In the genomic region with DNA sequence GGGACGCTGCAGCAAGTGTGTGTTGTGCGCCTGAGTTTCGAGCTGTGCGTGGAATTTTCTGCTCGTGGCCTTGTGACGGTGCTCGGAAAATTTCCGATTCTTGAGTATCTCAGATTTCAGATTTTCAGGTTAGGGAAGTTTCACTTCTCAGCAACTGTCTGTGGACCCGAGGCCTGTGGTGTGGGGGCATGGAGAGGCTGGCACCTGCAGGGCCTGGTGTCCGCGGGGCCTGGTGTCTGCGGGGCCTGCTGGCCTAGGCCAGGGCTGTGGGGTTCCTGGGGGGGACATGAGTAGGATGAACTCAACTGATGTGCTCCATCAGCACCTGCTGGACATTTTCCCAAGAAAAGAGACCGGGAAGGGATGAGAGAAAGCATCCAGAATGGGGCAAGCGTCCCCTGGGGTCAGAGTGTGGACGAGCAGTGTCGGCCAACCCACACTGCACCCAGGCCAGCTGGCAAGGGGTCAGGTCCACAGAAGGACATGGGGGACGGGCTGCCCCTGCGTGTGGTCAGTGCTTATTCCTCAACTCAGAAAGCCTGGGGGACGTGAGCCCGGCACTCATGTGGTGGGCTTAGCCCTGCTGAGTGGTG, we compare ENCODE assay signal across 18 cellular contexts. TPM values are rescaled to one million over a fixed set of nuclear protein-coding genes. Genes with fewer than 3 reads are reported as not detected.
DNase-seq lines count a peak whose midpoint lies in the region; ATAC-seq, FAIRE-seq and TF ChIP-seq lines count a peak whose summit lies in the region.
"Had no signal": no experiment of that assay in that cellular context is flagged by ENCODE, and none has a peak within 500 bp of the region (broad histone marks: within the 10 kb centered on the region; RNA-seq: fewer than 3 reads in every experiment).

No MANE protein-coding gene starts in this region.

- TF ChIP-seq CTCF in PC-3 (conservative IDR thresholded peaks at IDR 0.05; ENCODE audit: low read depth, low read length) (no peak), H1 (IDR thresholded peaks at IDR 0.05; ENCODE audit: control extremely low read depth in 1 of 3, insufficient read depth in 1 of 3, low read depth in 1 of 3, low read length in 3 of 3) (no peak), lower lobe of right lung (IDR thresholded peaks at IDR 0.05) (no peak), transverse colon (IDR thresholded peaks at IDR 0.05) (no peak)

- intact Hi-C loops in PC-3 (cut with micrococcal nuclease) (loop anchor here (2.0 kb wide), 1 partner anchor 107 kb away; no protein-coding TSS in a partner anchor), lower lobe of right lung (cut with DNase I) (no loop called here), transverse colon (cut with DNase I; ENCODE audit: low total_unique reads) (no loop called here)

- CTCF ChIA-PET in PC-3 (lab: Charles Lee), result no interaction called here
- CTCF ChIA-PET in H1 (lab: Charles Lee; ENCODE audit: partially characterized antibody), result no interaction called here

- no peak for FAIRE-seq in H1 (lab: Jason Lieb, UNC)

- no peak overlapping the region for H2BK120ac ChIP-seq in H1 (replicated peaks; ENCODE audit: low read depth, low read length)

- ATAC-seq in PC-3, result no peak
- ATAC-seq in lower lobe of right lung, result peak; percentile 45 to 55
- ATAC-seq: CD8-positive, alpha-beta T cell had no signal

- TF ChIP-seq POLR2A in H1 (IDR thresholded peaks at IDR 0.05; ENCODE audit: control extremely low read depth in 1 of 2, low read depth in 2 of 2, low read length in 2 of 2) (no peak), transverse colon (IDR thresholded peaks at IDR 0.05) (no peak)

- no peak overlapping the region for H3K56ac ChIP-seq in H1 (replicated peaks; ENCODE audit: insufficient read length, low read depth, low read length)

- no peaks in the 10 kb centered on the region for H3K9me2 ChIP-seq in PC-3 (replicated peaks; ENCODE audit: low read length)

- no peaks in the 10 kb centered on the region for H4K20me1 ChIP-seq in PC-3 (ENCODE audit: low read length)
- H4K20me1 ChIP-seq in H1 (replicated peaks in 1 of 2; ENCODE audit: control insufficient read depth in 1 of 2, insufficient read depth in 2 of 2, low read length in 2 of 2), result no peaks in the 10 kb centered on the region

- H3K27me3 ChIP-seq in PC-3 (ENCODE audit: low read length) (no peaks in the 10 kb centered on the region), H1 (replicated peaks in 1 of 4; ENCODE audit: control insufficient read depth in 3 of 4, extremely low read depth in 1 of 4, insufficient read depth in 3 of 4, low read length in 3 of 4) (no peaks in the 10 kb centered on the region; a peak in 1 of 7 replicates), lower lobe of right lung (ENCODE audit: low read depth) (peaks cover 10% of the 10 kb centered on the region), transverse colon (no peaks in the 10 kb centered on the region)
- no peaks in the 10 kb centered on the region for H3K27me3 ChIP-seq in effector memory CD4-positive, alpha-beta T cell (replicated peaks; ENCODE audit: control insufficient read depth, insufficient read depth, low read length, poor library complexity, severe bottlenecking)

- H4K8ac ChIP-seq in H1 (ENCODE audit: extremely low read depth, insufficient read depth, low read length), result peak overlapping the region; percentile 51; the same call in 1 of the 2 replicates

- H4K5ac ChIP-seq in H1 (ENCODE audit: insufficient read length, low read depth, low read length), result no peak overlapping the region

- H3K79me2 ChIP-seq in PC-3 (ENCODE audit: low read length) (no peaks in the 10 kb centered on the region), H1 (ENCODE audit: control insufficient read depth in 1 of 2, insufficient read depth in 2 of 2, low read length in 2 of 2) (no peaks in the 10 kb centered on the region)

- H3K27ac ChIP-seq in PC-3 (ENCODE audit: low read length), result no peak overlapping the region
- no peak overlapping the region for H3K27ac ChIP-seq in H1 (ENCODE audit: low read depth, low read length)
- peak overlapping the region; percentile 61 for H3K27ac ChIP-seq in lower lobe of right lung
- H3K27ac ChIP-seq in transverse colon, result peak overlapping the region in 3 of 4 donors; percentile 50 to 61 (median 56)
- no peak overlapping the region for H3K27ac ChIP-seq in effector memory CD4-positive, alpha-beta T cell (ENCODE audit: insufficient read depth, low read length, poor library complexity, severe bottlenecking)
- H3K27ac ChIP-seq: SJCRH30 had no signal

- H3K9me3 ChIP-seq in PC-3 (ENCODE audit: low read length) (no peaks in the 10 kb centered on the region), H1 (ENCODE audit: insufficient read depth in 2 of 2, low read depth in 1 of 2, low read length in 1 of 2) (no peaks in the 10 kb centered on the region), lower lobe of right lung (no peaks in the 10 kb centered on the region), transverse colon (no peaks in the 10 kb centered on the region)
- no peaks in the 10 kb centered on the region for H3K9me3 ChIP-seq in effector memory CD4-positive, alpha-beta T cell (ENCODE audit: control insufficient read depth, low read length)
- H3K9me3 ChIP-seq: HAP-1, SJCRH30 had no signal

- H3K18ac ChIP-seq in H1 (ENCODE audit: extremely low read depth, low read length), result no peak overlapping the region

- no peak overlapping the region for H3K4ac ChIP-seq in H1 (replicated peaks; ENCODE audit: insufficient read length, low read depth, low read length)

- peaks cover 15% of the 10 kb centered on the region for H3K4me1 ChIP-seq in PC-3 (ENCODE audit: insufficient read depth, low read length)
- no peaks in the 10 kb centered on the region; a peak in 1 of 7 replicates for H3K4me1 ChIP-seq in H1 (replicated peaks in 1 of 4; ENCODE audit: control insufficient read depth in 3 of 4, insufficient read depth in 4 of 4, low read length in 3 of 4)
- H3K4me1 ChIP-seq in lower lobe of right lung, result peaks cover 7% of the 10 kb centered on the region
- peaks cover 0 to 13% (median 7%) of the 10 kb centered on the region in 4 donors for H3K4me1 ChIP-seq in transverse colon
- no peaks in the 10 kb centered on the region for H3K4me1 ChIP-seq in effector memory CD4-positive, alpha-beta T cell (ENCODE audit: control insufficient read depth, insufficient read depth, low read length, poor library complexity, severe bottlenecking)
- H3K4me1 ChIP-seq: HAP-1, SJCRH30 had no signal

- no peak overlapping the region for H3K14ac ChIP-seq in H1 (ENCODE audit: insufficient read length)

- in situ Hi-C loops in transverse colon (cut with MboI; ENCODE audit: low pct_ligation_motif_present in 1 of 4, low pct_unique_long_range_greater_than_20kb in 1 of 4, low sequenced_read_pairs in 3 of 4), result no loop called here

- no peak overlapping the region for H2BK12ac ChIP-seq in H1 (ENCODE audit: low read depth, low read length)

- DNase-seq in PC-3, result no peak
- no peak for DNase-seq in H1 (ENCODE audit: low read depth in 1 of 2, low spot score in 2 of 2)
- no peak for DNase-seq in lower lobe of right lung
- DNase-seq in transverse colon, result no peak
- no peak for DNase-seq in kidney glomerular epithelial cell (lab: John Stamatoyannopoulos, UW)
- no peak for DNase-seq in DMS153 (lab: John Stamatoyannopoulos, UW)
- DNase-seq in effector memory CD4-positive, alpha-beta T cell, result no peak
- DNase-seq: CD8-positive, alpha-beta T cell; NCI-H1417 treated with DMSO at 0.1 percent for 48 hours; NCI-H2029; NCI-H510A; NCI-H82; RPMI8226; SJCRH30 had no signal

- no peak for TF ChIP-seq RAD21 in H1 (IDR thresholded peaks at IDR 0.05 in 1 of 2, conservative IDR thresholded peaks at IDR 0.05 in 1 of 2; ENCODE audit: low read depth in 2 of 2, low read length in 2 of 2)

- H3K4me2 ChIP-seq in PC-3 (ENCODE audit: low read length), result peak overlapping the region; percentile 44
- no peak overlapping the region for H3K4me2 ChIP-seq in H1 (ENCODE audit: insufficient read depth in 1 of 2, low read depth in 2 of 2, low read length in 2 of 2)

- H4K91ac ChIP-seq in H1 (replicated peaks; ENCODE audit: insufficient read length, low read length), result no peak overlapping the region

- POLR2A ChIA-PET in PC-3 (lab: Charles Lee; ENCODE audit: unreplicated experiment), result no interaction called here
- POLR2A ChIA-PET in H1 (lab: Charles Lee; ENCODE audit: partially characterized antibody), result no interaction called here

- no peak overlapping the region for H3K4me3 ChIP-seq in PC-3 (ENCODE audit: low read length)
- no peak overlapping the region for H3K4me3 ChIP-seq in H1 (ENCODE audit: extremely low read depth in 1 of 4, insufficient read depth in 2 of 4, low read depth in 3 of 4, low read length in 4 of 4)
- H3K4me3 ChIP-seq in lower lobe of right lung, result no peak overlapping the region
- H3K4me3 ChIP-seq in transverse colon, result no peak overlapping the region
- no peak overlapping the region for H3K4me3 ChIP-seq in effector memory CD4-positive, alpha-beta T cell (ENCODE audit: insufficient read depth, low read depth, low read length, poor library complexity, severe bottlenecking)
- H3K4me3 ChIP-seq: HAP-1, SJCRH30 had no signal

- H3K36me3 ChIP-seq in PC-3 (ENCODE audit: low read depth, low read length) (no peaks in the 10 kb centered on the region), H1 (ENCODE audit: control insufficient read depth in 2 of 4, insufficient read depth in 4 of 4, low read length in 3 of 4) (no peaks in the 10 kb centered on the region), lower lobe of right lung (no peaks in the 10 kb centered on the region), transverse colon (no peaks in the 10 kb centered on the region)
- H3K36me3 ChIP-seq in effector memory CD4-positive, alpha-beta T cell (ENCODE audit: control insufficient read depth, insufficient read depth, low read length), result no peaks in the 10 kb centered on the region
- H3K36me3 ChIP-seq: HAP-1, SJCRH30 had no signal

- H2BK20ac ChIP-seq in H1 (ENCODE audit: low read length), result 0 out of 2 replicates have a peak overlapping the region, but pooled peaks have one; percentile 48

- no TSS peak for BruUV-seq in PC-3 (replicated peaks; lab: Mats Ljungman, UMichigan)

- no peak overlapping the region for H2BK5ac ChIP-seq in H1 (ENCODE audit: low read depth, low read length)

- H3K23me2 ChIP-seq in H1 (ENCODE audit: low read depth, low read length), result peaks cover 6% of the 10 kb centered on the region; the same call in 1 of the 2 replicates

- no peak overlapping the region for H2BK15ac ChIP-seq in H1 (ENCODE audit: low read length)

- no peak for TF ChIP-seq EP300 in H1 (IDR thresholded peaks at IDR 0.05; ENCODE audit: borderline replicate concordance in 1 of 2, low read depth in 2 of 2, low read length in 2 of 2)
- no peak for TF ChIP-seq EP300 in transverse colon (IDR thresholded peaks at IDR 0.05; ENCODE audit: low read depth)

- H3K23ac ChIP-seq in H1 (ENCODE audit: insufficient read length), result no peak overlapping the region

- H3K79me1 ChIP-seq in H1 (ENCODE audit: low read depth, low read length), result no peaks in the 10 kb centered on the region

- no peaks in the 10 kb centered on the region for H3F3A ChIP-seq in PC-3 (ENCODE audit: low read length, unreplicated experiment)

- H3K9ac ChIP-seq in PC-3 (ENCODE audit: low read length) (no peak overlapping the region), H1 (replicated peaks in 1 of 4; ENCODE audit: extremely low read depth in 1 of 4, low read depth in 3 of 4, low read length in 3 of 4) (no peak overlapping the region)

- no peak overlapping the region for H2AK5ac ChIP-seq in H1 (ENCODE audit: low read depth, low read length)

- H2AFZ ChIP-seq in PC-3 (ENCODE audit: low read length) (no peak overlapping the region), H1 (ENCODE audit: low read length) (no peak overlapping the region)

- 92% methylated on average over 16 of the region's 20 CpGs; no CpG with 5 or more reads in 1 of the 2 experiments for WGBS in H1 (ENCODE audit: extremely low coverage in 1 of 2, insufficient coverage in 1 of 2, insufficient read length in 1 of 2, insufficient replicate concordance in 2 of 2, low coverage in 1 of 2, low lambda C conversion rate in 2 of 2, missing lambda C conversion rate in 1 of 2), 2 experiments
- WGBS in transverse colon (ENCODE audit: low coverage in 1 of 2), 2 donors, result 92 to 95% methylated on average over 11 to 18 of the region's 20 CpGs

RNA-seq across cellular contexts. Expression of a gene that starts 31.3 kb away (rescaled TPM):
- total RNA-seq in PC-3 (2014; rRNA removed) (0.11 and 0.12 TPM in 2 replicates), lower lobe of right lung (7.3 TPM), transverse colon (1 to 10 TPM in 3 of 4 donors, under 1 TPM in 1; 0.40 to 3.7 (median 2.0) TPM)
- not detected in 2 replicates for total RNA-seq in H1 (2021; fragmentation: NEBNext Ultra II Directional; extraction: Animal tissue kit (Norgen Biotek cat#: 25700))
- polyA plus RNA-seq in H1 (2011; rRNA removed), result not detected in 2 replicates
- polyA plus RNA-seq in H1 (2011; cell fraction: cytosol; rRNA removed), result 0.01 TPM
- not detected for polyA plus RNA-seq in H1 (2011; cell fraction: nucleus; rRNA removed)
- not detected in 4 replicates for polyA plus RNA-seq in H1 (2012, experiment 1 of 2)
- polyA plus RNA-seq in H1 (2012, experiment 2 of 2), result not detected
- under 0.01 TPM for polyA plus RNA-seq in H1 (2013, experiment 1 of 2)
- polyA plus RNA-seq in H1 (2013, experiment 2 of 2), result 0.04 TPM
- 0.03 TPM in 1 of 2 replicates, not detected in the other for polyA minus RNA-seq in H1 (2011; rRNA and poly(A)+ RNA removed)
- polyA minus RNA-seq in H1 (2011; cell fraction: cytosol; rRNA and poly(A)+ RNA removed), result not detected
- not detected for polyA minus RNA-seq in H1 (2011; cell fraction: nucleus; rRNA and poly(A)+ RNA removed)
- total RNA-seq: CD8-positive, alpha-beta T cell; LHCN-M2; SJCRH30 had no signal
- polyA plus RNA-seq: BJ, IgD-negative memory B cell had no signal

Comparison
In these comparisons a context has a peak if more than half of its experiments do, and no peak if none do; other contexts are left out.
1. H3K27ac ChIP-seq: peak in lower lobe of right lung (single experiment) and transverse colon (3 of 4); none in PC-3 (single experiment), H1 (single experiment) and effector memory CD4-positive, alpha-beta T cell (single experiment).